ENCODE assay signal across 20 cellular contexts in genomic region chr5:146229222-146229621, GRCh38. TPM values are rescaled to one million over a fixed set of nuclear protein-coding genes. Genes with fewer than 3 reads are reported as not detected.
DNase-seq lines count a peak whose midpoint lies in the region; ATAC-seq, FAIRE-seq and TF ChIP-seq lines count a peak whose summit lies in the region.
"Had no signal": no experiment of that assay in that cellular context is flagged by ENCODE, and none has a peak within 500 bp of the region (broad histone marks: within the 10 kb centered on the region; RNA-seq: fewer than 3 reads in every experiment).

No MANE protein-coding gene starts in this region.

- no peaks in the 10 kb centered on the region for H3K4me1 Mint-ChIP-seq in activated CD8-positive, alpha-beta T cell treated with anti-CD3 and anti-CD28 coated beads for 36 hours (ENCODE audit: low read depth)
- no peaks in the 10 kb centered on the region for H3K4me1 Mint-ChIP-seq in activated CD8-positive, alpha-beta T cell treated with anti-CD3 and anti-CD28 coated beads, Interleukin-2, amount 10 ng/mL, durations not matched to agents 7 days and 5 days (ENCODE audit: low read depth)
- H3K4me1 Mint-ChIP-seq in activated naive CD4-positive, alpha-beta T cell treated with anti-CD3 and anti-CD28 coated beads, Interleukin-2, amount 50 U/mL, for 24 hours: peaks cover 3% of the 10 kb centered on the region
- H3K4me1 Mint-ChIP-seq: CD14-positive monocyte had no signal

- no peak for TF ChIP-seq RAD21 in K562 (CRISPR knock-in tag; conservative IDR thresholded peaks at IDR 0.05 in 1 of 2, IDR thresholded peaks at IDR 0.05 in 1 of 2)

- H3K79me2 ChIP-seq in K562 (ENCODE audit: control insufficient read depth, insufficient read depth, low read length): peaks cover 17% of the 10 kb centered on the region

- BruUV-seq in K562 (replicated peaks; lab: Mats Ljungman, UMichigan): no TSS peak

- H3K4me2 ChIP-seq in K562 (ENCODE audit: insufficient read depth, low read length): no peak overlapping the region
- H3K4me2 ChIP-seq: BLaER1 had no signal

- no peak for TF ChIP-seq POLR2A in K562 (conservative IDR thresholded peaks at IDR 0.05)

- no peak for DNase-seq in activated CD8-positive, alpha-beta T cell treated with anti-CD3 and anti-CD28 coated beads for 36 hours
- DNase-seq in activated CD8-positive, alpha-beta T cell treated with anti-CD3 and anti-CD28 coated beads, Interleukin-2, amount 10 ng/mL, durations not matched to agents 7 days and 5 days: no peak
- no peak for DNase-seq in activated naive CD4-positive, alpha-beta T cell (lab: John Stamatoyannopoulos, UW)
- no peak for DNase-seq in K562 (ENCODE audit: extremely low read depth in 1 of 4, low spot score in 3 of 4)
- DNase-seq: 8988T; CD4-positive, alpha-beta memory T cell; DMS153; DMS79; GDM1; GOT3; H7 had no signal

- no peaks in the 10 kb centered on the region for H3K9me3 Mint-ChIP-seq in activated CD8-positive, alpha-beta T cell treated with anti-CD3 and anti-CD28 coated beads for 36 hours
- H3K9me3 Mint-ChIP-seq in activated CD8-positive, alpha-beta T cell treated with anti-CD3 and anti-CD28 coated beads, Interleukin-2, amount 10 ng/mL, durations not matched to agents 7 days and 5 days (ENCODE audit: insufficient read depth): no peaks in the 10 kb centered on the region
- no peaks in the 10 kb centered on the region for H3K9me3 Mint-ChIP-seq in activated naive CD4-positive, alpha-beta T cell treated with anti-CD3 and anti-CD28 coated beads, Interleukin-2, amount 50 U/mL, for 24 hours
- H3K9me3 Mint-ChIP-seq: CD14-positive monocyte; CD4-positive, alpha-beta memory T cell had no signal

- peak overlapping the region; percentile 10 for H3K27ac Mint-ChIP-seq in activated CD8-positive, alpha-beta T cell treated with anti-CD3 and anti-CD28 coated beads for 36 hours
- no peak overlapping the region for H3K27ac Mint-ChIP-seq in activated CD8-positive, alpha-beta T cell treated with anti-CD3 and anti-CD28 coated beads, Interleukin-2, amount 10 ng/mL, durations not matched to agents 7 days and 5 days
- peak overlapping the region; percentile 8 for H3K27ac Mint-ChIP-seq in activated naive CD4-positive, alpha-beta T cell treated with anti-CD3 and anti-CD28 coated beads, Interleukin-2, amount 50 U/mL, for 24 hours

- no peak overlapping the region for H3K4me3 Mint-ChIP-seq in activated CD8-positive, alpha-beta T cell treated with anti-CD3 and anti-CD28 coated beads for 36 hours
- H3K4me3 Mint-ChIP-seq in activated CD8-positive, alpha-beta T cell treated with anti-CD3 and anti-CD28 coated beads, Interleukin-2, amount 10 ng/mL, durations not matched to agents 7 days and 5 days: no peak overlapping the region
- H3K4me3 Mint-ChIP-seq in activated naive CD4-positive, alpha-beta T cell treated with anti-CD3 and anti-CD28 coated beads, Interleukin-2, amount 50 U/mL, for 24 hours: no peak overlapping the region
- H3K4me3 Mint-ChIP-seq: CD14-positive monocyte; CD4-positive, alpha-beta memory T cell had no signal

- H3K27ac ChIP-seq in K562 (ENCODE audit: extremely low read depth, low read depth, low read length): no peak overlapping the region
- H3K27ac ChIP-seq: BLaER1 had no signal

- no peak for TF ChIP-seq CTCF in activated CD8-positive, alpha-beta T cell treated with anti-CD3 and anti-CD28 coated beads for 36 hours (IDR thresholded peaks at IDR 0.05)
- no peak for TF ChIP-seq CTCF in K562 (IDR thresholded peaks at IDR 0.05 in 2 of 3, conservative IDR thresholded peaks at IDR 0.05 in 1 of 3; ENCODE audit: insufficient read depth in 2 of 3, low read depth in 1 of 3, low read length in 3 of 3)

- H4K20me1 ChIP-seq in K562 (replicated peaks; ENCODE audit: control insufficient read depth, insufficient read depth, low read length): no peaks in the 10 kb centered on the region

- CTCF ChIA-PET in activated CD8-positive, alpha-beta T cell treated with anti-CD3 and anti-CD28 coated beads for 36 hours (lab: Charles Lee): no interaction called here
- CTCF ChIA-PET in activated CD8-positive, alpha-beta T cell treated with anti-CD3 and anti-CD28 coated beads, Interleukin-2, amount 10 ng/mL, durations not matched to agents 7 days and 5 days (lab: Charles Lee): no interaction called here
- CTCF ChIA-PET in K562 (lab: Yijun Ruan, JAX; ENCODE audit: low intra/inter-chr PET ratio): no interaction called here

- H3K27me3 Mint-ChIP-seq in activated CD8-positive, alpha-beta T cell treated with anti-CD3 and anti-CD28 coated beads for 36 hours: no peaks in the 10 kb centered on the region
- H3K27me3 Mint-ChIP-seq in activated CD8-positive, alpha-beta T cell treated with anti-CD3 and anti-CD28 coated beads, Interleukin-2, amount 10 ng/mL, durations not matched to agents 7 days and 5 days (ENCODE audit: low read depth): no peaks in the 10 kb centered on the region
- no peaks in the 10 kb centered on the region for H3K27me3 Mint-ChIP-seq in activated naive CD4-positive, alpha-beta T cell treated with anti-CD3 and anti-CD28 coated beads, Interleukin-2, amount 50 U/mL, for 24 hours
- H3K27me3 Mint-ChIP-seq: CD4-positive, alpha-beta memory T cell had no signal

- H2AFZ ChIP-seq in K562 (ENCODE audit: low read depth, low read length): no peak overlapping the region

- peaks cover 31% of the 10 kb centered on the region for H3K36me3 Mint-ChIP-seq in activated CD8-positive, alpha-beta T cell treated with anti-CD3 and anti-CD28 coated beads for 36 hours (ENCODE audit: low read depth)
- H3K36me3 Mint-ChIP-seq in activated CD8-positive, alpha-beta T cell treated with anti-CD3 and anti-CD28 coated beads, Interleukin-2, amount 10 ng/mL, durations not matched to agents 7 days and 5 days (ENCODE audit: low read depth): peaks cover 48% of the 10 kb centered on the region
- H3K36me3 Mint-ChIP-seq in activated naive CD4-positive, alpha-beta T cell treated with anti-CD3 and anti-CD28 coated beads, Interleukin-2, amount 50 U/mL, for 24 hours: peaks cover 11% of the 10 kb centered on the region

- TF ChIP-seq EP300 in K562 (IDR thresholded peaks at IDR 0.05; ENCODE audit: low read length): no peak

- intact Hi-C loops in activated CD8-positive, alpha-beta T cell treated with anti-CD3 and anti-CD28 coated beads for 36 hours (cut with micrococcal nuclease): no loop called here
- intact Hi-C loops in K562 (cut with micrococcal nuclease): loop anchor here (10.0 kb wide), 1 partner anchor 54 kb away; no protein-coding TSS in a partner anchor

- FAIRE-seq in K562 (lab: Jason Lieb, UNC): no peak
- FAIRE-seq: GM12892, GM18507, HepG2 had no signal

- in situ Hi-C loops in K562 (cut with MboI): loop anchor here (5.0 kb wide), 1 partner anchor 33 kb away; no protein-coding TSS in a partner anchor

- no peaks in the 10 kb centered on the region for H3K9me3 ChIP-seq in K562 (replicated peaks; ENCODE audit: control insufficient read depth, insufficient read depth, low read depth, low read length)
- H3K9me3 ChIP-seq: BLaER1 had no signal

- H3K27me3 ChIP-seq in K562 (ENCODE audit: control insufficient read depth in 2 of 2, insufficient read depth in 2 of 2, low read length in 2 of 2): no peaks in the 10 kb centered on the region
- H3K27me3 ChIP-seq: BLaER1 had no signal

- no peaks in the 10 kb centered on the region for H3K4me1 ChIP-seq in K562 (replicated peaks in 1 of 2; ENCODE audit: control insufficient read depth in 2 of 2, insufficient read depth in 2 of 2, low read length in 2 of 2)
- H3K4me1 ChIP-seq: BLaER1 had no signal

- no peak overlapping the region for H3K4me3 ChIP-seq in K562
- H3K4me3 ChIP-seq: BLaER1 had no signal

- peaks cover 80% of the 10 kb centered on the region for H3K36me3 ChIP-seq in K562 (ENCODE audit: control insufficient read depth, insufficient read depth, low read length)

- POLR2A ChIA-PET in activated CD8-positive, alpha-beta T cell treated with anti-CD3 and anti-CD28 coated beads for 36 hours (lab: Charles Lee): no interaction called here
- POLR2A ChIA-PET in activated CD8-positive, alpha-beta T cell treated with anti-CD3 and anti-CD28 coated beads, Interleukin-2, amount 10 ng/mL, durations not matched to agents 7 days and 5 days (lab: Charles Lee): interaction anchor here (0.6 kb wide), 1 partner anchor 7 kb away, joined by 3 read pairs; no protein-coding TSS in a partner anchor
- POLR2A ChIA-PET in K562 (lab: Yijun Ruan, JAX): interaction anchor here (1.8 kb wide), 1 partner anchor 9 kb away, joined by 4 read pairs; no protein-coding TSS in a partner anchor

- H3K9me1 ChIP-seq in K562 (ENCODE audit: control insufficient read depth, insufficient read depth, low read length): no peaks in the 10 kb centered on the region

- H3K9ac ChIP-seq in K562 (ENCODE audit: insufficient read depth in 1 of 2, low read depth in 2 of 2, low read length in 2 of 2): no peak overlapping the region
- H3K9ac ChIP-seq: BLaER1 had no signal

- ATAC-seq in activated CD8-positive, alpha-beta T cell treated with anti-CD3 and anti-CD28 coated beads for 36 hours: no peak
- no peak for ATAC-seq in activated CD8-positive, alpha-beta T cell treated with anti-CD3 and anti-CD28 coated beads, Interleukin-2, amount 10 ng/mL, durations not matched to agents 7 days and 5 days
- ATAC-seq in K562 (no peak), GM21447 (IDR thresholded peaks at IDR 0.05; ENCODE audit: unreplicated experiment) (no peak), GM21528 (IDR thresholded peaks at IDR 0.05; ENCODE audit: low FRiP score, unreplicated experiment) (no peak)
- ATAC-seq: HCT116, HepG2 had no signal

RNA-seq across cellular contexts. Expression of gene RBM27, which starts 25.8 kb away (rescaled TPM):
- total RNA-seq in activated CD8-positive, alpha-beta T cell treated with anti-CD3 and anti-CD28 coated beads for 36 hours: 10 to 100 TPM; 29.1 to 29.3 TPM
- total RNA-seq in activated CD8-positive, alpha-beta T cell treated with anti-CD3 and anti-CD28 coated beads, Interleukin-2, amount 10 ng/mL, durations not matched to agents 7 days and 5 days: 10 to 100 TPM; 19.4 to 19.7 TPM
- total RNA-seq in K562 (2011; cell fraction: chromatin; rRNA removed; ENCODE audit: low replicate concordance): 46.2 and 92.1 TPM in 2 replicates
- total RNA-seq in K562 (2011; cell fraction: nucleolus; rRNA removed): 28.3 and 32.6 TPM in 2 replicates
- 51.2 and 75.7 TPM in 2 replicates for total RNA-seq in K562 (2011; cell fraction: nucleoplasm; rRNA removed)
- 22.9 and 25.4 TPM in 2 replicates for total RNA-seq in K562 (2014; rRNA removed)
- total RNA-seq in K562 (2014; rRNA removed; fragmentation: Illumina TruSeq; extraction: Trizol): 42.5 and 48.0 TPM in 2 replicates
- 39.7 and 45.4 TPM in 2 replicates for total RNA-seq in K562 (2015; rRNA removed; fragmentation: Illumina TruSeq; extraction: Trizol)
- total RNA-seq in K562 (2021): 24.3 and 29.1 TPM in 2 replicates
- polyA plus RNA-seq in K562 (2011; rRNA removed): 30.9 and 33.4 TPM in 2 replicates
- polyA plus RNA-seq in K562 (2011; cell fraction: cytosol; rRNA removed): 10.6 and 18.2 TPM in 2 replicates
- 21.2 and 31.4 TPM in 2 replicates for polyA plus RNA-seq in K562 (2011; cell fraction: nucleus; rRNA removed)
- polyA plus RNA-seq in K562 (2012): 10.2 and 16.1 TPM in 2 replicates
- polyA plus RNA-seq in K562 (2014; fragmentation: Illumina TruSeq; extraction: Trizol): 26.4 and 30.4 TPM in 2 replicates
- polyA plus RNA-seq in K562 (2014; fragmentation: Nextera tagmentation; extraction: Ambion mirVana): 1 to 10 TPM; 5.3 to 8.3 TPM
- polyA plus RNA-seq in K562 (2014; rRNA removed): 16.3 and 16.5 TPM in 2 replicates
- 295 and 310 TPM in 2 replicates for polyA minus RNA-seq in K562 (2011; rRNA and poly(A)+ RNA removed)
- 93.9 and 101 TPM in 2 replicates for polyA minus RNA-seq in K562 (2011; cell fraction: cytosol; rRNA and poly(A)+ RNA removed)
- 30.7 and 41.7 TPM in 2 replicates for polyA minus RNA-seq in K562 (2011; cell fraction: nucleus; rRNA and poly(A)+ RNA removed)

RNA-seq across cellular contexts. Expression of gene LARS1, which starts 46.8 kb away (rescaled TPM):
- 100 to 1,000 TPM; 144 to 152 TPM for total RNA-seq in activated CD8-positive, alpha-beta T cell treated with anti-CD3 and anti-CD28 coated beads for 36 hours
- total RNA-seq in activated CD8-positive, alpha-beta T cell treated with anti-CD3 and anti-CD28 coated beads, Interleukin-2, amount 10 ng/mL, durations not matched to agents 7 days and 5 days: 10 to 100 TPM; 90.3 to 98.5 TPM
- 168 and 624 TPM in 2 replicates for total RNA-seq in K562 (2011; cell fraction: chromatin; rRNA removed; ENCODE audit: low replicate concordance)
- 53.9 and 70.5 TPM in 2 replicates for total RNA-seq in K562 (2011; cell fraction: nucleolus; rRNA removed)
- total RNA-seq in K562 (2011; cell fraction: nucleoplasm; rRNA removed): 141 and 178 TPM in 2 replicates
- total RNA-seq in K562 (2014; rRNA removed) (122 and 125 TPM in 2 replicates), K562 (2014; rRNA removed; fragmentation: Illumina TruSeq; extraction: Trizol) (216 and 249 TPM in 2 replicates), K562 (2015; rRNA removed; fragmentation: Illumina TruSeq; extraction: Trizol) (149 and 164 TPM in 2 replicates), K562 (2021) (159 and 162 TPM in 2 replicates)
- polyA plus RNA-seq in K562 (2011; rRNA removed) (62.2 and 66.8 TPM in 2 replicates), K562 (2014; fragmentation: Illumina TruSeq; extraction: Trizol) (151 and 187 TPM in 2 replicates), K562 (2014; fragmentation: Nextera tagmentation; extraction: Ambion mirVana) (100 to 1,000 TPM; 132 to 135 TPM), K562 (2014; rRNA removed) (111 and 112 TPM in 2 replicates)
- polyA plus RNA-seq in K562 (2011; cell fraction: cytosol; rRNA removed): 15.1 and 43.3 TPM in 2 replicates
- polyA plus RNA-seq in K562 (2011; cell fraction: nucleus; rRNA removed): 63.3 and 92.7 TPM in 2 replicates
- polyA plus RNA-seq in K562 (2012): 152 and 158 TPM in 2 replicates
- 143 and 238 TPM in 2 replicates for polyA minus RNA-seq in K562 (2011; rRNA and poly(A)+ RNA removed)
- polyA minus RNA-seq in K562 (2011; cell fraction: cytosol; rRNA and poly(A)+ RNA removed): 66.3 and 108 TPM in 2 replicates
- polyA minus RNA-seq in K562 (2011; cell fraction: nucleus; rRNA and poly(A)+ RNA removed): 50.4 and 137 TPM in 2 replicates
